11 cellular contexts compared by ENCODE assay signal in the genomic region with DNA sequence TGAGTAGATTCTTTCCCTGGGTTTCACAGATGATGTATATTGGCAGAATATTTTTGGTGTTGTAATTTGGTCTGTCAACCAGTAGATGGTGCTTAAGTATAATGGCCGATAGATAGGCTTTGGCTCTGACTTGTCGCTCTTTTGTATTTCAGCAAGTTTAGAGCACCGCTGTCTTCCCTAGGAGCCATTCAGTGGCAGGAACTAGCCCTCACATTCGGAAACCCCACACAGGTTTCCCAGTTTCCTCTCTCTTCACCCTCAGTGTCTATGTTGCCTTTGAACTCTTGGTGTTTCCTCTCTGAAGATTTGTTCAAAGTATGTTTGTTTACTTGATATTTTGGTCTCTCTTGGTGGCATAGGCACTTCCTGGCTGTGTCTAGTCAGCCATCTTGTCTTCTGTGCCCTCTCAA.
DNase-seq lines count a peak whose midpoint lies in the region; ATAC-seq and TF ChIP-seq lines count a peak whose summit lies in the region.
"Had no signal": no experiment of that assay in that cellular context is flagged by ENCODE, and none has a peak within 500 bp of the region (broad histone marks: within the 10 kb centered on the region; RNA-seq: fewer than 3 reads in every experiment).

No MANE protein-coding gene starts in this region.

- no peak overlapping the region for H3K4me3 Mint-ChIP-seq in activated naive CD4-positive, alpha-beta T cell treated with anti-CD3 and anti-CD28 coated beads for 36 hours
- no peak overlapping the region for H3K4me3 Mint-ChIP-seq in chondrocyte (ENCODE audit: unreplicated experiment)
- peak overlapping the region; percentile 10 for H3K4me3 Mint-ChIP-seq in stimulated activated memory B cell treated with anti-CD40 and anti-IgM and Interleukin-4, amounts not matched to agents 10 μg/mL and 1 μg/mL and 100 μg/mL, for 72 hours
- H3K4me3 Mint-ChIP-seq: stimulated activated naive CD8-positive, alpha-beta T cell treated with anti-CD3 and anti-CD28 coated beads, Interleukin-15, Interleukin-2, amounts not matched to agents 100 ng/mL and 50 ng/mL, for 24 hours had no signal

- DNase-seq in activated naive CD4-positive, alpha-beta T cell treated with anti-CD3 and anti-CD28 coated beads for 36 hours, result no peak
- DNase-seq in activated naive CD4-positive, alpha-beta T cell treated with anti-CD3 and anti-CD28 coated beads, Interleukin-2, amount 50 U/mL, for 72 hours (ENCODE audit: low spot score in 2 of 2), result no peak
- peak; percentile 37 for DNase-seq in NB4 (ENCODE audit: low read depth)
- no peak for DNase-seq in chondrocyte (ENCODE audit: low spot score)
- no peak for DNase-seq in NCI-H2227 treated with DMSO at 0.1 percent for 48 hours (lab: John Stamatoyannopoulos, UW)
- DNase-seq in T1000 (lab: John Stamatoyannopoulos, UW), result no peak
- no peak for DNase-seq in NCI-H2107 treated with DMSO at 0.1 percent for 48 hours (lab: John Stamatoyannopoulos, UW; ENCODE audit: unreplicated experiment)
- DNase-seq: NCI-H2029 treated with DMSO at 0.1 percent for 48 hours, ovary had no signal

- no peak overlapping the region for H3K4me3 ChIP-seq in NB4 (ENCODE audit: low read depth, low read length)
- H3K4me3 ChIP-seq: ovary had no signal

- peaks cover 43% of the 10 kb centered on the region for H3K9me3 Mint-ChIP-seq in activated naive CD4-positive, alpha-beta T cell treated with anti-CD3 and anti-CD28 coated beads for 36 hours
- H3K9me3 Mint-ChIP-seq in activated naive CD4-positive, alpha-beta T cell treated with anti-CD3 and anti-CD28 coated beads, Interleukin-2, amount 50 U/mL, for 72 hours, result peaks cover 12 to 31% of the 10 kb centered on the region in 2 donors
- peaks cover 16% of the 10 kb centered on the region for H3K9me3 Mint-ChIP-seq in chondrocyte (ENCODE audit: low read depth)
- peaks cover 8% of the 10 kb centered on the region for H3K9me3 Mint-ChIP-seq in stimulated activated memory B cell treated with anti-CD40 and anti-IgM and Interleukin-4, amounts not matched to agents 10 μg/mL and 1 μg/mL and 100 μg/mL, for 72 hours

- TF ChIP-seq CTCF in NB4 (IDR thresholded peaks at IDR 0.05; ENCODE audit: low read depth, low read length) (peak; percentile 26), chondrocyte (IDR thresholded peaks at IDR 0.05) (peak; percentile 53)

- CTCF ChIA-PET in activated naive CD4-positive, alpha-beta T cell treated with anti-CD3 and anti-CD28 coated beads for 36 hours (lab: Charles Lee), result no interaction called here

- no peak for TF ChIP-seq POLR2A in NB4 (IDR thresholded peaks at IDR 0.05; ENCODE audit: extremely low read depth, insufficient read length)

- peaks cover 21% of the 10 kb centered on the region for H3K36me3 Mint-ChIP-seq in activated naive CD4-positive, alpha-beta T cell treated with anti-CD3 and anti-CD28 coated beads for 36 hours (ENCODE audit: low read depth)
- H3K36me3 Mint-ChIP-seq in activated naive CD4-positive, alpha-beta T cell treated with anti-CD3 and anti-CD28 coated beads, Interleukin-2, amount 50 U/mL, for 72 hours, result peaks cover 39 to 41% of the 10 kb centered on the region in 2 donors
- H3K36me3 Mint-ChIP-seq in chondrocyte (ENCODE audit: low read depth), result peaks cover 2% of the 10 kb centered on the region
- H3K36me3 Mint-ChIP-seq in stimulated activated memory B cell treated with anti-CD40 and anti-IgM and Interleukin-4, amounts not matched to agents 10 μg/mL and 1 μg/mL and 100 μg/mL, for 72 hours, result peaks cover 15% of the 10 kb centered on the region

- H3K4me1 Mint-ChIP-seq in activated naive CD4-positive, alpha-beta T cell treated with anti-CD3 and anti-CD28 coated beads for 36 hours (ENCODE audit: low read depth), result peaks cover 17% of the 10 kb centered on the region
- peaks cover 5% of the 10 kb centered on the region for H3K4me1 Mint-ChIP-seq in chondrocyte (ENCODE audit: low read depth)
- peaks cover 38% of the 10 kb centered on the region for H3K4me1 Mint-ChIP-seq in stimulated activated memory B cell treated with anti-CD40 and anti-IgM and Interleukin-4, amounts not matched to agents 10 μg/mL and 1 μg/mL and 100 μg/mL, for 72 hours

- intact Hi-C loops in activated naive CD4-positive, alpha-beta T cell treated with anti-CD3 and anti-CD28 coated beads for 36 hours (cut with micrococcal nuclease), result no loop called here

- peak overlapping the region; percentile 46 for H3K27ac Mint-ChIP-seq in activated naive CD4-positive, alpha-beta T cell treated with anti-CD3 and anti-CD28 coated beads for 36 hours
- peak overlapping the region in 1 of 2 donors; percentile 19 for H3K27ac Mint-ChIP-seq in activated naive CD4-positive, alpha-beta T cell treated with anti-CD3 and anti-CD28 coated beads, Interleukin-2, amount 50 U/mL, for 72 hours
- H3K27ac Mint-ChIP-seq in chondrocyte (ENCODE audit: unreplicated experiment), result no peak overlapping the region
- H3K27ac Mint-ChIP-seq in stimulated activated memory B cell treated with anti-CD40 and anti-IgM and Interleukin-4, amounts not matched to agents 10 μg/mL and 1 μg/mL and 100 μg/mL, for 72 hours, result no peak overlapping the region
- H3K27ac Mint-ChIP-seq: stimulated activated naive CD8-positive, alpha-beta T cell treated with anti-CD3 and anti-CD28 coated beads, Interleukin-15, Interleukin-2, amounts not matched to agents 100 ng/mL and 50 ng/mL, for 24 hours had no signal

- no peaks in the 10 kb centered on the region for H3K27me3 Mint-ChIP-seq in activated naive CD4-positive, alpha-beta T cell treated with anti-CD3 and anti-CD28 coated beads for 36 hours (ENCODE audit: low read depth)
- H3K27me3 Mint-ChIP-seq in chondrocyte (ENCODE audit: low read depth), result no peaks in the 10 kb centered on the region
- no peaks in the 10 kb centered on the region for H3K27me3 Mint-ChIP-seq in stimulated activated memory B cell treated with anti-CD40 and anti-IgM and Interleukin-4, amounts not matched to agents 10 μg/mL and 1 μg/mL and 100 μg/mL, for 72 hours
- H3K27me3 Mint-ChIP-seq: stimulated activated naive CD8-positive, alpha-beta T cell treated with anti-CD3 and anti-CD28 coated beads, Interleukin-15, Interleukin-2, amounts not matched to agents 100 ng/mL and 50 ng/mL, for 24 hours had no signal

- ATAC-seq in activated naive CD4-positive, alpha-beta T cell treated with anti-CD3 and anti-CD28 coated beads, Interleukin-2, amount 50 U/mL, for 72 hours, result no peak
- ATAC-seq in stimulated activated memory B cell treated with anti-CD40 and anti-IgM and Interleukin-4, amounts not matched to agents 10 μg/mL and 1 μg/mL and 100 μg/mL, for 72 hours, result no peak
